ENCODE assay signal across 18 cellular contexts in genomic region chr13:111047326-111047725, GRCh38.
DNase-seq lines count a peak whose midpoint lies in the region; ATAC-seq and TF ChIP-seq lines count a peak whose summit lies in the region.
"Had no signal": no experiment of that assay in that cellular context is flagged by ENCODE, and none has a peak within 500 bp of the region (broad histone marks: within the 10 kb centered on the region; RNA-seq: fewer than 3 reads in every experiment).

No MANE protein-coding gene starts in this region.

- no peaks in the 10 kb centered on the region for H3F3A ChIP-seq in PC-3 (ENCODE audit: low read length, unreplicated experiment)

- no TSS peak for BruUV-seq in PC-3 (replicated peaks; lab: Mats Ljungman, UMichigan)

- H3K4me1 ChIP-seq in PC-3 (ENCODE audit: insufficient read depth, low read length) (peaks cover 8% of the 10 kb centered on the region; the same call in 1 of the 2 replicates), osteoblast (ENCODE audit: insufficient read depth, low read length) (peaks cover 4% of the 10 kb centered on the region)
- H3K4me1 ChIP-seq in CD8-positive, alpha-beta T cell (ENCODE audit: insufficient read depth, low read length): no peaks in the 10 kb centered on the region
- H3K4me1 ChIP-seq: left lung had no signal

- no peaks in the 10 kb centered on the region for H3K9me3 Mint-ChIP-seq in immature natural killer cell
- H3K9me3 Mint-ChIP-seq in CD8-positive, alpha-beta T cell: no peaks in the 10 kb centered on the region
- H3K9me3 Mint-ChIP-seq: activated CD4-positive, alpha-beta T cell treated with anti-CD3 and anti-CD28 coated beads, Interleukin-2, amount 10 ng/mL, durations not matched to agents 7 days and 5 days; activated naive CD4-positive, alpha-beta T cell treated with anti-CD3 and anti-CD28 coated beads, Interleukin-2, amount 50 U/mL, for 24 hours had no signal

- H3K36me3 ChIP-seq in PC-3 (ENCODE audit: low read depth, low read length) (no peaks in the 10 kb centered on the region), osteoblast (ENCODE audit: insufficient read depth, low read length) (no peaks in the 10 kb centered on the region)
- H3K36me3 ChIP-seq in CD8-positive, alpha-beta T cell (ENCODE audit: insufficient read depth, low read length): no peaks in the 10 kb centered on the region
- H3K36me3 ChIP-seq: left lung, sigmoid colon had no signal

- ATAC-seq in GM21529 (IDR thresholded peaks at IDR 0.05; ENCODE audit: unreplicated experiment): peak; percentile 49
- peak; percentile 38; the same call in 1 of the 2 replicates for ATAC-seq in PC-3
- no peak for ATAC-seq in CD8-positive, alpha-beta T cell

- no peak overlapping the region for H3K4me3 ChIP-seq in PC-3 (ENCODE audit: low read length)
- H3K4me3 ChIP-seq in osteoblast (ENCODE audit: insufficient read depth, low read length): no peak overlapping the region
- H3K4me3 ChIP-seq in CD8-positive, alpha-beta T cell (ENCODE audit: low read depth, low read length): no peak overlapping the region
- H3K4me3 ChIP-seq: left lung, sigmoid colon, SK-N-MC had no signal

- H3K27ac Mint-ChIP-seq in immature natural killer cell: no peak overlapping the region
- no peak overlapping the region for H3K27ac Mint-ChIP-seq in CD8-positive, alpha-beta T cell
- H3K27ac Mint-ChIP-seq: activated CD4-positive, alpha-beta T cell treated with anti-CD3 and anti-CD28 coated beads, Interleukin-2, amount 10 ng/mL, durations not matched to agents 7 days and 5 days; activated naive CD4-positive, alpha-beta T cell treated with anti-CD3 and anti-CD28 coated beads, Interleukin-2, amount 50 U/mL, for 24 hours had no signal

- intact Hi-C loops in PC-3 (cut with micrococcal nuclease): no loop called here
- intact Hi-C loops in CD8-positive, alpha-beta T cell (cut with DNase I, micrococcal nuclease): no loop called here

- CTCF ChIA-PET in PC-3 (lab: Charles Lee): interaction anchor here (0.6 kb wide), 1 partner anchor 66 kb away, joined by 4 read pairs; no protein-coding TSS in a partner anchor
- CTCF ChIA-PET in CD8-positive, alpha-beta T cell (lab: Charles Lee): interaction anchor here (3.0 kb wide), 1 partner anchor 20 kb away, joined by 10 read pairs; no protein-coding TSS in a partner anchor

- H3K9me2 ChIP-seq in PC-3 (replicated peaks; ENCODE audit: low read length): no peaks in the 10 kb centered on the region

- H4K20me1 ChIP-seq in PC-3 (ENCODE audit: low read length) (no peaks in the 10 kb centered on the region), osteoblast (ENCODE audit: insufficient read depth, low read length) (no peaks in the 10 kb centered on the region)

- H3K4me3 Mint-ChIP-seq in immature natural killer cell: no peak overlapping the region
- H3K4me3 Mint-ChIP-seq in CD8-positive, alpha-beta T cell: no peak overlapping the region
- H3K4me3 Mint-ChIP-seq: activated CD4-positive, alpha-beta T cell treated with anti-CD3 and anti-CD28 coated beads, Interleukin-2, amount 10 ng/mL, durations not matched to agents 7 days and 5 days; activated naive CD4-positive, alpha-beta T cell treated with anti-CD3 and anti-CD28 coated beads, Interleukin-2, amount 50 U/mL, for 24 hours; brain had no signal

- H2AFZ ChIP-seq in PC-3 (ENCODE audit: low read length): no peak overlapping the region
- peak overlapping the region; percentile 71 for H2AFZ ChIP-seq in osteoblast (ENCODE audit: low read length)

- POLR2A ChIA-PET in PC-3 (lab: Charles Lee; ENCODE audit: unreplicated experiment): no interaction called here
- POLR2A ChIA-PET in CD8-positive, alpha-beta T cell (lab: Charles Lee): no interaction called here

- H3K9ac ChIP-seq in PC-3 (ENCODE audit: low read length): no peak overlapping the region

- H3K9me3 ChIP-seq in PC-3 (ENCODE audit: low read length) (no peaks in the 10 kb centered on the region), osteoblast (ENCODE audit: low read depth, low read length) (no peaks in the 10 kb centered on the region)
- H3K9me3 ChIP-seq in CD8-positive, alpha-beta T cell (ENCODE audit: low read length): no peaks in the 10 kb centered on the region
- H3K9me3 ChIP-seq: left lung, sigmoid colon had no signal

- H3K4me2 ChIP-seq in PC-3 (ENCODE audit: low read length) (no peak overlapping the region), osteoblast (ENCODE audit: insufficient read depth, low read length) (no peak overlapping the region)

- H3K4me1 Mint-ChIP-seq in immature natural killer cell: no peaks in the 10 kb centered on the region
- peaks cover 6% of the 10 kb centered on the region for H3K4me1 Mint-ChIP-seq in CD8-positive, alpha-beta T cell (ENCODE audit: low read depth)

- H3K79me2 ChIP-seq in PC-3 (ENCODE audit: low read length): no peaks in the 10 kb centered on the region
- no peaks in the 10 kb centered on the region for H3K79me2 ChIP-seq in osteoblast (ENCODE audit: insufficient read depth, low read length)

- H3K27me3 ChIP-seq in PC-3 (ENCODE audit: low read length) (no peaks in the 10 kb centered on the region), osteoblast (ENCODE audit: insufficient read depth, low read length) (no peaks in the 10 kb centered on the region)
- no peaks in the 10 kb centered on the region for H3K27me3 ChIP-seq in CD8-positive, alpha-beta T cell (ENCODE audit: insufficient read depth, low read length)
- H3K27me3 ChIP-seq: sigmoid colon had no signal

- H3K36me3 Mint-ChIP-seq in immature natural killer cell: no peaks in the 10 kb centered on the region
- no peaks in the 10 kb centered on the region for H3K36me3 Mint-ChIP-seq in CD8-positive, alpha-beta T cell
- H3K36me3 Mint-ChIP-seq: activated naive CD4-positive, alpha-beta T cell treated with anti-CD3 and anti-CD28 coated beads, Interleukin-2, amount 50 U/mL, for 24 hours; brain had no signal

- DNase-seq in CD1c-positive myeloid dendritic cell (ENCODE audit: extremely low spot score): peak; percentile 64
- no peak for DNase-seq in PC-3
- no peak for DNase-seq in osteoblast (ENCODE audit: insufficient read length, low spot score, missing footprints)
- no peak for DNase-seq in GM20000 (ENCODE audit: low spot score)
- no peak for DNase-seq in immature natural killer cell
- DNase-seq in effector CD8-positive, alpha-beta T cell (lab: John Stamatoyannopoulos, UW): no peak
- DNase-seq in CD8-positive, alpha-beta T cell: no peak
- DNase-seq: activated CD4-positive, alpha-beta T cell treated with anti-CD3 and anti-CD28 coated beads, Interleukin-2, amount 10 ng/mL, durations not matched to agents 7 days and 5 days; cortex of kidney; GDM1; left lung; NCI-H524 treated with DMSO at 0.1 percent for 48 hours; sigmoid colon; stimulated activated CD4-positive, alpha-beta T cell treated with anti-CD3 and anti-CD28 coated beads, Interleukin-4, amount 100 ng/mL, for 1 hour had no signal

- no peak overlapping the region for H3K27ac ChIP-seq in PC-3 (ENCODE audit: low read length)
- H3K27ac ChIP-seq in osteoblast (ENCODE audit: low read depth, low read length): no peak overlapping the region
- no peak overlapping the region for H3K27ac ChIP-seq in CD8-positive, alpha-beta T cell (ENCODE audit: low read depth, low read length)
- H3K27ac ChIP-seq: left lung, SK-N-MC had no signal

- H3K27me3 Mint-ChIP-seq in immature natural killer cell (ENCODE audit: low read depth in 3 of 3): peaks cover 2 to 7% (median 2%) of the 10 kb centered on the region in 3 donors
- H3K27me3 Mint-ChIP-seq in CD8-positive, alpha-beta T cell (ENCODE audit: low read depth): peaks cover 5% of the 10 kb centered on the region
- H3K27me3 Mint-ChIP-seq: activated CD4-positive, alpha-beta T cell treated with anti-CD3 and anti-CD28 coated beads, Interleukin-2, amount 10 ng/mL, durations not matched to agents 7 days and 5 days had no signal

- TF ChIP-seq CTCF in PC-3 (conservative IDR thresholded peaks at IDR 0.05; ENCODE audit: low read depth, low read length): no peak
- no peak for TF ChIP-seq CTCF in osteoblast (IDR thresholded peaks at IDR 0.05; ENCODE audit: extremely low read depth, low read depth, low read length)
- TF ChIP-seq CTCF in GM20000 (IDR thresholded peaks at IDR 0.05; ENCODE audit: extremely low read depth, missing control alignments): no peak
- no peak for TF ChIP-seq CTCF in CD8-positive, alpha-beta T cell (IDR thresholded peaks at IDR 0.05)
